ENCODE assay signal across 1 cellular context in genomic region chr14:23551266-23552028, GRCh38.
A peak's percentile ranks its signal among the peaks of the same experiment; 100 is the strongest.
TF ChIP-seq lines count a peak whose summit lies in the region.

ZFHX2 (minus strand) TSS chr14:23551765; CDS start chr14:23535325, 16,440 bp downstream.

TF ChIP-seq in HepG2, 621 proteins besides CTCF, POLR2A, EP300 and RAD21 (continued from another document and continues in another):
- TF ChIP-seq BCL3 (CRISPR knock-in tag; IDR thresholded peaks at IDR 0.05) (peak; percentile 98), ZNF782 (CRISPR knock-in tag; IDR thresholded peaks at IDR 0.05; ENCODE audit: borderline replicate concordance) (peak; percentile 84), FOSL1 (CRISPR knock-in tag; IDR thresholded peaks at IDR 0.05; ENCODE audit: borderline replicate concordance) (no peak), ZBTB25 (CRISPR knock-in tag; IDR thresholded peaks at IDR 0.05) (no peak), SATB2 (CRISPR knock-in tag; IDR thresholded peaks at IDR 0.05) (no peak), ZFYVE20 (CRISPR knock-in tag; IDR thresholded peaks at IDR 0.05; ENCODE audit: borderline replicate concordance, low read depth) (peak; percentile 55), PHF21A (CRISPR knock-in tag; IDR thresholded peaks at IDR 0.05) (peak; percentile 87), FOXC1 (CRISPR knock-in tag; IDR thresholded peaks at IDR 0.05; ENCODE audit: borderline replicate concordance) (peak; percentile 77; the same call in 1 of the 2 replicates), SNRNP70 (IDR thresholded peaks at IDR 0.05; ENCODE audit: low read depth, low read length) (no peak), MAFK (conservative IDR thresholded peaks at IDR 0.05 in 1 of 2, IDR thresholded peaks at IDR 0.05 in 1 of 2; ENCODE audit: low read length in 2 of 2) (no peak), NCOR1 (IDR thresholded peaks at IDR 0.05; ENCODE audit: borderline replicate concordance, low read length) (peak; percentile 55; the same call in 1 of the 2 replicates), HMGXB3 (CRISPR knock-in tag; IDR thresholded peaks at IDR 0.05; ENCODE audit: borderline replicate concordance) (peak; percentile 91), IKZF1 (IDR thresholded peaks at IDR 0.05) (no peak), ZSCAN30 (CRISPR knock-in tag; IDR thresholded peaks at IDR 0.05) (no peak), HMGXB4 (CRISPR knock-in tag; IDR thresholded peaks at IDR 0.05; ENCODE audit: borderline replicate concordance in 1 of 2, low read depth in 1 of 2) (peak; percentile 27 to 91; a peak in 3 of 4 replicates), ZNF446 (CRISPR knock-in tag; IDR thresholded peaks at IDR 0.05) (0 out of 2 replicates have a peak, but pooled peaks have one; percentile 66), ZSCAN31 (CRISPR knock-in tag; IDR thresholded peaks at IDR 0.05; ENCODE audit: low read depth) (peak; percentile 88), HDAC2 (CRISPR knock-in tag; IDR thresholded peaks at IDR 0.05) (peak; percentile 42; the same call in 1 of the 2 replicates), TCF12 (IDR thresholded peaks at IDR 0.05) (no peak), TCF12 (CRISPR knock-in tag; IDR thresholded peaks at IDR 0.05) (peak; percentile 77), RNF219 (CRISPR knock-in tag; IDR thresholded peaks at IDR 0.05) (no peak), ZSCAN25 (CRISPR knock-in tag; IDR thresholded peaks at IDR 0.05) (peak; percentile 91), SMAD1 (CRISPR knock-in tag; IDR thresholded peaks at IDR 0.05; ENCODE audit: borderline replicate concordance, low read depth) (peak; percentile 25; the same call in 1 of the 2 replicates), ERF (CRISPR knock-in tag; IDR thresholded peaks at IDR 0.05) (peak; percentile 56), STAT6 (CRISPR knock-in tag; IDR thresholded peaks at IDR 0.05; ENCODE audit: borderline replicate concordance) (no peak; the same call in 1 of the 2 replicates), ZBTB26 (CRISPR knock-in tag; IDR thresholded peaks at IDR 0.05; ENCODE audit: borderline replicate concordance) (peak; percentile 18; the same call in 1 of the 2 replicates), CBX2 (IDR thresholded peaks at IDR 0.05; ENCODE audit: low read depth, low read length) (no peak), CBX2 (CRISPR knock-in tag; IDR thresholded peaks at IDR 0.05; ENCODE audit: low read depth) (peak; percentile 86; the same call in 1 of the 2 replicates), ZNF552 (CRISPR knock-in tag; IDR thresholded peaks at IDR 0.05; ENCODE audit: borderline replicate concordance) (peak; percentile 89), ZNF674 (CRISPR knock-in tag; IDR thresholded peaks at IDR 0.05; ENCODE audit: low read depth) (0 out of 2 replicates have a peak, but pooled peaks have one; percentile 33), MIER3 (CRISPR knock-in tag; IDR thresholded peaks at IDR 0.05; ENCODE audit: borderline replicate concordance) (0 out of 2 replicates have a peak, but pooled peaks have one; percentile 49), ZNF703 (CRISPR knock-in tag; IDR thresholded peaks at IDR 0.05; ENCODE audit: borderline replicate concordance) (no peak), U2AF1 (optimal IDR thresholded peaks at IDR 0.05; ENCODE audit: low read depth, low read length) (peak; percentile 48), ZNF839 (CRISPR knock-in tag; IDR thresholded peaks at IDR 0.05; ENCODE audit: borderline replicate concordance) (0 out of 2 replicates have a peak, but pooled peaks have one; percentile 65), ZSCAN9 (CRISPR knock-in tag; IDR thresholded peaks at IDR 0.05; ENCODE audit: borderline replicate concordance) (0 out of 2 replicates have a peak, but pooled peaks have one; percentile 15), ZNF576 (CRISPR knock-in tag; IDR thresholded peaks at IDR 0.05) (no peak), ZMYM3 (CRISPR knock-in tag; IDR thresholded peaks at IDR 0.05) (peak; percentile 77), ZBTB7A (CRISPR knock-in tag; IDR thresholded peaks at IDR 0.05) (peak; percentile 87), SRSF4 (IDR thresholded peaks at IDR 0.05; ENCODE audit: low read depth, low read length, poor library complexity, severe bottlenecking) (no peak), PREB (CRISPR knock-in tag; IDR thresholded peaks at IDR 0.05) (no peak), PAX8 (CRISPR knock-in tag; IDR thresholded peaks at IDR 0.05; ENCODE audit: borderline replicate concordance) (no peak)
